In the genomic region with DNA sequence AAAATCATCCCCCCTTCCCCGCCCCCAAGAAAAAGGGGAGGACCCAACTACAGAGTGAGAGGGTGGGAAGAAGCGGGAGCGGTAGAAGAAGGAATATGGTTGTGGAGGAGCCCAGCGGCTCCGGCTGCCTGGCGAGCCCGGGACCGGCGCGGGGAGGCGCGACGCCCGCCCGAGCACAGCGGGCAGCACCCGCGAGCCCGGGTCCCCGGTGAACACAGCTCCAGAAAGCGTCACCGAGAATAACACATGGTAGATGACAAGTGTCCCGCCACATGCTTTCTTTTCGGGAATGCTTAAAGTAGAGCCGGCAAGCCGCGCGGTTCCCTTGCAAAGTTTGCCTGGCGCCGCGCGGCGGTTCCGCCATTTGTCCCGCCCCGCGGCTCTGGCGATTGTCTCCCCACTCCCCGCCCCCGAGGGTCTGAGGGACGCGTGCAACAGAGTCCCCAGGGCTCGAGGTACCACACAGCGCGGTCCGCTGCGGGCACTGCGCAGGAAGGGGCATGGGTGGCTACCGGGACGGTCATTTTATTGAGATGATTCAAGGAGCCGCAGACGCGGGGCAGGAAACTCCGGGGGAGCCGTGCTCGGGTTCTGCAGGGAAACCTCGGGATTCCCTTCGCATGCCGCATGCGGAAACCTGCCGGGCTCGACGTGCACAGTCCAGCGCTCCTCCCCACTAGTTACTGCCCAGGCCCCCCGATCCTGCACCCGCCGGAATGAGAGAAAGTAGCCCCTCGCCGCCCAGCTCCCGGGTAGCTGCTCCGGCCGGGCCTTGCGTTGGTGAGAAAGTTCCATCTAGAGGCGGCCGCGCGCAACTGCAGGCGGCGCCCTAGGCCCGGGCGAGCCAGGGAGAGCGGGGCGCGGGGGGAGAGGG, we compare ENCODE assay signal across 8 cellular contexts. TPM values are rescaled to one million over a fixed set of nuclear protein-coding genes. Genes with fewer than 3 reads are reported as not detected.
DNase-seq lines count a peak whose midpoint lies in the region; ATAC-seq, FAIRE-seq and TF ChIP-seq lines count a peak whose summit lies in the region.

No MANE protein-coding gene starts in this region.

- no peaks in the 10 kb centered on the region for H3K36me3 ChIP-seq in brain microvascular endothelial cell (replicated peaks)
- H3K36me3 ChIP-seq in iPS-15b (ENCODE audit: control insufficient read depth, insufficient read depth, low read length) = no peaks in the 10 kb centered on the region
- no peaks in the 10 kb centered on the region for H3K36me3 ChIP-seq in gastrocnemius medialis

- peak; percentile 69 for DNase-seq in GM12891 (ENCODE audit: insufficient read length, low spot score)
- DNase-seq in NCI-H1092 (lab: John Stamatoyannopoulos, UW) = peak; percentile 79
- peak in 4 of 5 experiments; percentile 24 to 50 (median 40) for DNase-seq in T-helper 2 cell
- peak; percentile 40 for DNase-seq in brain microvascular endothelial cell
- peak in 1 of 2 donors; percentile 19 for DNase-seq in gastrocnemius medialis
- DNase-seq in cerebellar nuclear complex (lab: John Stamatoyannopoulos, UW) = no peak

- peak overlapping the region; percentile 73 for H3K9ac ChIP-seq in iPS-15b (ENCODE audit: low read depth, low read length)

- H3K4me1 ChIP-seq in iPS-15b (ENCODE audit: control insufficient read depth, insufficient read depth, low read length) = peaks cover 6% of the 10 kb centered on the region
- peaks cover 16 to 17% of the 10 kb centered on the region in 2 donors for H3K4me1 ChIP-seq in gastrocnemius medialis

- no peak for FAIRE-seq in GM12891 (lab: Jason Lieb, UNC)

- ATAC-seq in HG02588 (IDR thresholded peaks at IDR 0.05; ENCODE audit: unreplicated experiment) = peak; percentile 83
- ATAC-seq in gastrocnemius medialis = peak; percentile 63 to 76

- TF ChIP-seq POLR2A in GM12891 (IDR thresholded peaks at IDR 0.05; ENCODE audit: low read depth, low read length) (no peak), gastrocnemius medialis (IDR thresholded peaks at IDR 0.05) (no peak)

- TF ChIP-seq CTCF in brain microvascular endothelial cell (IDR thresholded peaks at IDR 0.05; ENCODE audit: low read depth, low read length, missing control alignments) (peak; percentile 74), gastrocnemius medialis (IDR thresholded peaks at IDR 0.05 in 4 of 5, conservative IDR thresholded peaks at IDR 0.05 in 1 of 5) (peak; percentile 46 to 91 (median 75))

- no peaks in the 10 kb centered on the region for H3K9me3 ChIP-seq in iPS-15b (ENCODE audit: control insufficient read depth, insufficient read depth, low read length)
- H3K9me3 ChIP-seq in gastrocnemius medialis = no peaks in the 10 kb centered on the region

- peaks cover 33% of the 10 kb centered on the region for H3K27me3 ChIP-seq in brain microvascular endothelial cell (replicated peaks)
- peaks cover 73% of the 10 kb centered on the region for H3K27me3 ChIP-seq in iPS-15b (ENCODE audit: control insufficient read depth, insufficient read depth, low read length)
- H3K27me3 ChIP-seq in gastrocnemius medialis = peaks cover 32 to 38% (median 34%) of the 10 kb centered on the region in 3 donors

- H3K27ac ChIP-seq in brain microvascular endothelial cell (no peak overlapping the region), gastrocnemius medialis (no peak overlapping the region)

- intact Hi-C loops in gastrocnemius medialis (cut with DNase I; ENCODE audit: low total_unique reads) = no loop called here

- H3K4me3 ChIP-seq in brain microvascular endothelial cell (ENCODE audit: low read depth, low read length) (peak overlapping the region; percentile 64), iPS-15b (ENCODE audit: low read depth, low read length) (peak overlapping the region; percentile 74), gastrocnemius medialis (peak overlapping the region; percentile 54 to 74 (median 68))

- in situ Hi-C loops in brain microvascular endothelial cell (cut with HindIII; ENCODE audit: low pct_ligation_motif_present, low sequenced_read_pairs) (no loop called here), gastrocnemius medialis (cut with MboI; ENCODE audit: low sequenced_read_pairs in 4 of 4) (no loop called here)

TF ChIP-seq in GM12891, 5 proteins besides CTCF, POLR2A, EP300 and RAD21:
- TF ChIP-seq PAX5 (IDR thresholded peaks at IDR 0.05; ENCODE audit: insufficient read depth, low read length, severe bottlenecking) (no peak), SPI1 (IDR thresholded peaks at IDR 0.05; ENCODE audit: low read depth, low read length) (no peak), TAF1 (IDR thresholded peaks at IDR 0.05; ENCODE audit: low read depth, low read length) (no peak), POU2F2 (IDR thresholded peaks at IDR 0.05; ENCODE audit: low read depth, low read length) (no peak)
TF ChIP-seq in GM12891: peak in this region for 0.

RNA-seq across cellular contexts. Expression of a gene that starts 0.8 kb away (rescaled TPM):
- polyA plus RNA-seq in GM12891 (2012; ENCODE audit: low read depth, missing spikeins) = 0.24 TPM
- total RNA-seq in gastrocnemius medialis = not detected

Comparison
In these comparisons a context has a peak if more than half of its experiments do, and no peak if none do; other contexts are left out.
1. DNase-seq: peak in GM12891 (single experiment), NCI-H1092 (single experiment), T-helper 2 cell (4 of 5) and brain microvascular endothelial cell (single experiment); none in cerebellar nuclear complex (0 of 2).
2. Peak in every context shown above with its lines, with median percentiles within 50 percentile points of each other: H3K4me3 ChIP-seq.